8 cellular contexts compared by ENCODE assay signal in genomic region chr4:183097251-183098079, GRCh38. TPM values are rescaled to one million over a fixed set of nuclear protein-coding genes. Genes with fewer than 3 reads are reported as not detected.
DNase-seq lines count a peak whose midpoint lies in the region; ATAC-seq, FAIRE-seq and TF ChIP-seq lines count a peak whose summit lies in the region.

No MANE protein-coding gene starts in this region.

- H3K27ac Mint-ChIP-seq in mesothelial cell of epicardium: peak overlapping the region; percentile 95

- peak overlapping the region; percentile 75 for H3K4me3 Mint-ChIP-seq in mesothelial cell of epicardium

- intact Hi-C loops in Right ventricle myocardium inferior (cut with DNase I) (loop anchor here (2.0 to 5.0 kb wide), 2 partner anchors 45 to 75 kb away; no protein-coding TSS in a partner anchor), dorsolateral prefrontal cortex (cut with DNase I) (no loop called here)

- H3K36me3 Mint-ChIP-seq in mesothelial cell of epicardium: no peaks in the 10 kb centered on the region

- no peaks in the 10 kb centered on the region for H3K27me3 Mint-ChIP-seq in mesothelial cell of epicardium (ENCODE audit: low read depth)

- no peak for TF ChIP-seq CTCF in cardiac muscle cell (IDR thresholded peaks at IDR 0.05; ENCODE audit: low read depth, low read length)
- TF ChIP-seq CTCF in dorsolateral prefrontal cortex (IDR thresholded peaks at IDR 0.05 in 54 of 56, conservative IDR thresholded peaks at IDR 0.05 in 2 of 56; ENCODE audit: low read depth in 1 of 56, partially characterized antibody in 56 of 56): no peak
- TF ChIP-seq CTCF in mesothelial cell of epicardium (IDR thresholded peaks at IDR 0.05; ENCODE audit: unreplicated experiment): no peak

- peak in 1 of 2 donors; percentile 50 for DNase-seq in cardiac muscle cell (ENCODE audit: low read depth in 1 of 2, low spot score in 1 of 2)
- no peak for DNase-seq in Right ventricle myocardium inferior (ENCODE audit: missing footprints)
- DNase-seq in dorsolateral prefrontal cortex: no peak
- DNase-seq in mesothelial cell of epicardium (ENCODE audit: low spot score in 2 of 2, unreplicated experiment in 2 of 2): peak in 1 of 2 experiments; percentile 58
- no peak for DNase-seq in HTR-8/SVneo (ENCODE audit: insufficient read length, low spot score)
- no peak for DNase-seq in NCI-H748 treated with DMSO at 0.1 percent for 48 hours (lab: John Stamatoyannopoulos, UW)

- ATAC-seq in Right ventricle myocardium inferior (no peak), GM18519 (IDR thresholded peaks at IDR 0.05; ENCODE audit: low FRiP score, unreplicated experiment) (no peak)

- peaks cover 20% of the 10 kb centered on the region for H3K27me3 ChIP-seq in cardiac muscle cell
- no peaks in the 10 kb centered on the region for H3K27me3 ChIP-seq in dorsolateral prefrontal cortex

- WGBS in urinary bladder: 57% methylated on average over 47 of the region's 47 CpGs

- H3K4me1 Mint-ChIP-seq in mesothelial cell of epicardium: peaks cover 45% of the 10 kb centered on the region

- H3K27ac ChIP-seq in cardiac muscle cell (no peak overlapping the region), dorsolateral prefrontal cortex (peak overlapping the region in 46 of 59 donors; percentile 39 to 93 (median 83)), urinary bladder (ENCODE audit: low read depth) (peak overlapping the region; percentile 89)

- H3K36me3 ChIP-seq in cardiac muscle cell (no peaks in the 10 kb centered on the region), urinary bladder (ENCODE audit: insufficient read depth) (no peaks in the 10 kb centered on the region)

- H3K9me3 Mint-ChIP-seq in mesothelial cell of epicardium: no peaks in the 10 kb centered on the region

- H3K9me3 ChIP-seq in cardiac muscle cell (ENCODE audit: low read depth): no peaks in the 10 kb centered on the region

- FAIRE-seq in HTR-8/SVneo (lab: Jason Lieb, UNC): no peak

- peak overlapping the region; percentile 71 for H3K4me3 ChIP-seq in cardiac muscle cell
- H3K4me3 ChIP-seq in dorsolateral prefrontal cortex: peak overlapping the region in 58 of 59 donors; percentile 56 to 93 (median 79)
- peak overlapping the region; percentile 89 for H3K4me3 ChIP-seq in urinary bladder (ENCODE audit: low read depth, low read length)

- peaks cover 13% of the 10 kb centered on the region for H3K4me1 ChIP-seq in cardiac muscle cell (ENCODE audit: low read depth)
- peaks cover 2% of the 10 kb centered on the region for H3K4me1 ChIP-seq in urinary bladder (ENCODE audit: insufficient read depth)

RNA-seq across cellular contexts. Expression of gene WWC2, which starts 1.6 kb away (rescaled TPM):
- 14.3 and 30.2 TPM in 2 replicates for total RNA-seq in cardiac muscle cell
- 18.8 and 24.3 TPM in 2 replicates for polyA plus RNA-seq in cardiac muscle cell
- 30.2 TPM for total RNA-seq in Right ventricle myocardium inferior
- total RNA-seq in dorsolateral prefrontal cortex: 10 to 100 TPM; 18.8 to 44.7 (median 30.3) TPM
- total RNA-seq in mesothelial cell of epicardium: 61.7 to 64.1 TPM (median 62.5 TPM) in 3 replicates
- total RNA-seq in urinary bladder: 42.0 TPM
- 10.8 TPM for polyA plus RNA-seq in urinary bladder
